Comparison of ENCODE assay signal across 10 cellular contexts in genomic region chr1:84721152-84721551, GRCh38. TPM values are rescaled to one million over a fixed set of nuclear protein-coding genes. Genes with fewer than 3 reads are reported as not detected.
DNase-seq lines count a peak whose midpoint lies in the region; ATAC-seq, FAIRE-seq and TF ChIP-seq lines count a peak whose summit lies in the region.
"Had no signal": no experiment of that assay in that cellular context is flagged by ENCODE, and none has a peak within 500 bp of the region (broad histone marks: within the 10 kb centered on the region; RNA-seq: fewer than 3 reads in every experiment).

No MANE protein-coding gene starts in this region.

- FAIRE-seq in K562 (lab: Jason Lieb, UNC): peak; percentile 82

- BruUV-seq in K562 (replicated peaks; lab: Mats Ljungman, UMichigan): no TSS peak

- intact Hi-C loops in K562 (cut with micrococcal nuclease) (loop anchor here (5.0 kb wide), 1 partner anchor 69 kb away; no protein-coding TSS in a partner anchor), mucosa of descending colon (cut with DNase I, micrococcal nuclease) (no loop called here), aorta (cut with DNase I) (loop anchor here in 1 of 2 donors (5.0 kb wide), 1 partner anchor 34 kb away; no protein-coding TSS in a partner anchor)

- H3K4me1 Mint-ChIP-seq in GM23338: peaks cover 16% of the 10 kb centered on the region

- peaks cover 5 to 36% of the 10 kb centered on the region in 2 experiments; a peak in 4 of 5 replicates for H3K4me1 ChIP-seq in K562 (replicated peaks in 1 of 2; ENCODE audit: control insufficient read depth in 2 of 2, insufficient read depth in 2 of 2, low read length in 2 of 2)
- H3K4me1 ChIP-seq in mucosa of descending colon (ENCODE audit: low read depth): no peaks in the 10 kb centered on the region
- no peaks in the 10 kb centered on the region for H3K4me1 ChIP-seq in Karpas-422 (ENCODE audit: low read length)
- H3K4me1 ChIP-seq in GM23338 (ENCODE audit: insufficient read depth): peaks cover 14% of the 10 kb centered on the region; the same call in 1 of the 2 replicates
- peaks cover 3% of the 10 kb centered on the region in 2 donors for H3K4me1 ChIP-seq in aorta (ENCODE audit: control insufficient read depth in 1 of 2, insufficient read depth in 2 of 2, low read length in 2 of 2)

- H3K4me3 ChIP-seq in K562 (no peak overlapping the region), mucosa of descending colon (no peak overlapping the region), Karpas-422 (ENCODE audit: low read length) (no peak overlapping the region), GM23338 (no peak overlapping the region), aorta (ENCODE audit: low read length in 2 of 2) (no peak overlapping the region)
- H3K4me3 ChIP-seq: stomach had no signal

- H3K27me3 ChIP-seq in K562 (ENCODE audit: control insufficient read depth in 2 of 2, insufficient read depth in 2 of 2, low read length in 2 of 2): no peaks in the 10 kb centered on the region
- H3K27me3 ChIP-seq in Karpas-422 (ENCODE audit: low read length): no peaks in the 10 kb centered on the region
- no peaks in the 10 kb centered on the region for H3K27me3 ChIP-seq in GM23338 (ENCODE audit: insufficient read depth)
- no peaks in the 10 kb centered on the region for H3K27me3 ChIP-seq in aorta (ENCODE audit: control insufficient read depth in 1 of 2, insufficient read depth in 2 of 2, low read length in 1 of 2)
- H3K27me3 ChIP-seq: stomach had no signal

- H3K79me2 ChIP-seq in K562 (ENCODE audit: control insufficient read depth, insufficient read depth, low read length): no peaks in the 10 kb centered on the region
- H3K79me2 ChIP-seq in Karpas-422 (ENCODE audit: low read length): no peaks in the 10 kb centered on the region
- H3K79me2 ChIP-seq in GM23338 (replicated peaks; ENCODE audit: insufficient read depth): no peaks in the 10 kb centered on the region

- 50% methylated on average over 2 of the region's 2 CpGs for WGBS in K562 (ENCODE audit: insufficient coverage, low coverage, missing lambda C conversion rate)
- 68 to 70% methylated on average over 2 of the region's 2 CpGs for WGBS in aorta, 2 donors

- no peaks in the 10 kb centered on the region for H3K9me3 ChIP-seq in K562 (replicated peaks; ENCODE audit: control insufficient read depth, insufficient read depth, low read depth, low read length)
- H3K9me3 ChIP-seq in mucosa of descending colon: no peaks in the 10 kb centered on the region
- H3K9me3 ChIP-seq in Karpas-422 (ENCODE audit: low read length): no peaks in the 10 kb centered on the region
- H3K9me3 ChIP-seq in aorta (ENCODE audit: control insufficient read depth, low read length): no peaks in the 10 kb centered on the region
- H3K9me3 ChIP-seq: stomach had no signal

- H3K9me3 Mint-ChIP-seq in GM23338: no peaks in the 10 kb centered on the region

- no peak overlapping the region; a peak in 1 of 4 replicates for H3K9ac ChIP-seq in K562 (ENCODE audit: insufficient read depth in 1 of 2, low read depth in 2 of 2, low read length in 2 of 2)
- H3K9ac ChIP-seq in Karpas-422 (ENCODE audit: low read length): no peak overlapping the region

- TF ChIP-seq EP300 in K562 (IDR thresholded peaks at IDR 0.05; ENCODE audit: low read length): 0 out of 2 replicates have a peak, but pooled peaks have one; percentile 7

- no peak for TF ChIP-seq CTCF in K562 (IDR thresholded peaks at IDR 0.05 in 2 of 3, conservative IDR thresholded peaks at IDR 0.05 in 1 of 3; ENCODE audit: insufficient read depth in 2 of 3, low read depth in 1 of 3, low read length in 3 of 3)
- no peak for TF ChIP-seq CTCF in mucosa of descending colon (IDR thresholded peaks at IDR 0.05)
- TF ChIP-seq CTCF in GM23338 (conservative IDR thresholded peaks at IDR 0.05; ENCODE audit: low read depth in 2 of 2): no peak

- H2AFZ ChIP-seq in K562 (ENCODE audit: low read depth, low read length) (peak overlapping the region; percentile 73), Karpas-422 (ENCODE audit: low read length) (no peak overlapping the region), GM23338 (no peak overlapping the region)

- in situ Hi-C loops in K562 (cut with MboI): no loop called here

- H3F3A ChIP-seq in GM23338 (replicated peaks; ENCODE audit: low read depth): no peaks in the 10 kb centered on the region

- H3K4me3 Mint-ChIP-seq in GM23338: no peak overlapping the region

- TF ChIP-seq POLR2A in K562 (conservative IDR thresholded peaks at IDR 0.05): no peak

- ATAC-seq in K562: peak; percentile 71
- ATAC-seq in mucosa of descending colon: peak; percentile 51
- ATAC-seq in GM23338: no peak
- ATAC-seq in aorta (ENCODE audit: low FRiP score): no peak

- H3K27ac ChIP-seq in K562 (ENCODE audit: extremely low read depth, low read depth, low read length): peak overlapping the region; percentile 45; the same call in 1 of the 3 replicates
- no peak overlapping the region for H3K27ac ChIP-seq in Karpas-422 (ENCODE audit: low read length)
- H3K27ac ChIP-seq in GM23338 (ENCODE audit: low read depth): no peak overlapping the region
- peak overlapping the region in 1 of 2 donors; percentile 12 for H3K27ac ChIP-seq in aorta (ENCODE audit: low read depth in 1 of 2, low read length in 2 of 2)

- DNase-seq in GM03348 (ENCODE audit: low spot score) (peak; percentile 57), HPDE6-E6E7 (ENCODE audit: extremely low spot score) (peak; percentile 13), K562 (ENCODE audit: extremely low read depth in 1 of 4, low spot score in 3 of 4) (peak; percentile 28 to 70 (median 52)), mucosa of descending colon (no peak), Karpas-422 (no peak), NCI-H1694 treated with DMSO at 0.1 percent for 48 hours (lab: John Stamatoyannopoulos, UW) (no peak), GM23338 (ENCODE audit: low spot score) (no peak), aorta (no peak)
- DNase-seq: NCI-H526, stomach had no signal

- no peaks in the 10 kb centered on the region for H3K9me1 ChIP-seq in K562 (ENCODE audit: control insufficient read depth, insufficient read depth, low read length)

- H3K36me3 ChIP-seq in K562 (ENCODE audit: control insufficient read depth, insufficient read depth, low read length) (no peaks in the 10 kb centered on the region), mucosa of descending colon (ENCODE audit: low read depth) (no peaks in the 10 kb centered on the region), Karpas-422 (ENCODE audit: insufficient read depth, low read length) (no peaks in the 10 kb centered on the region), GM23338 (ENCODE audit: insufficient read depth) (no peaks in the 10 kb centered on the region), aorta (ENCODE audit: control insufficient read depth in 1 of 2, insufficient read depth in 2 of 2, low read length in 1 of 2) (no peaks in the 10 kb centered on the region)
- H3K36me3 ChIP-seq: stomach had no signal

- H4K20me1 ChIP-seq in K562 (replicated peaks; ENCODE audit: control insufficient read depth, insufficient read depth, low read length) (no peaks in the 10 kb centered on the region), Karpas-422 (ENCODE audit: insufficient read depth, low read depth, low read length) (no peaks in the 10 kb centered on the region), GM23338 (replicated peaks; ENCODE audit: insufficient read depth) (no peaks in the 10 kb centered on the region)

- no peaks in the 10 kb centered on the region for H3K36me3 Mint-ChIP-seq in GM23338 (ENCODE audit: low read depth)

- H3K27ac Mint-ChIP-seq in GM23338: no peak overlapping the region

- no peaks in the 10 kb centered on the region for H3K9me2 ChIP-seq in Karpas-422 (replicated peaks; ENCODE audit: insufficient read depth, low read length)
- no peaks in the 10 kb centered on the region for H3K9me2 ChIP-seq in GM23338 (ENCODE audit: insufficient read depth)

- POLR2A ChIA-PET in K562 (lab: Yijun Ruan, JAX): interaction anchor here (1.0 kb wide), 1 partner anchor 33 kb away, joined by 3 read pairs; no protein-coding TSS in a partner anchor

- H3K27me3 Mint-ChIP-seq in GM23338 (ENCODE audit: insufficient read depth, low read depth, poor library complexity): peaks cover 5% of the 10 kb centered on the region

- CTCF ChIA-PET in K562 (lab: Yijun Ruan, JAX; ENCODE audit: low intra/inter-chr PET ratio): no interaction called here

- no peak for TF ChIP-seq RAD21 in K562 (CRISPR knock-in tag; conservative IDR thresholded peaks at IDR 0.05 in 1 of 2, IDR thresholded peaks at IDR 0.05 in 1 of 2)

- H3K4me2 ChIP-seq in K562 (ENCODE audit: insufficient read depth, low read length) (peak overlapping the region; percentile 36; the same call in 1 of the 2 replicates), Karpas-422 (ENCODE audit: low read depth, low read length, poor library complexity, severe bottlenecking) (no peak overlapping the region), GM23338 (no peak overlapping the region)

TF ChIP-seq in K562, 482 proteins besides CTCF, POLR2A, EP300 and RAD21 (continues in another document):
- peak; percentile 98 for TF ChIP-seq ZNF316 (IDR thresholded peaks at IDR 0.05)
- TF ChIP-seq PPARD (CRISPR knock-in tag; IDR thresholded peaks at IDR 0.05): no peak

TF ChIP-seq in GM23338, 12 proteins besides CTCF, POLR2A, EP300 and RAD21 (continues in another document):
- no peak for TF ChIP-seq STAT1 (IDR thresholded peaks at IDR 0.05; ENCODE audit: unreplicated experiment)

RNA-seq across cellular contexts. Expression of gene SSX2IP, which starts 30.9 kb away (rescaled TPM):
- 31.2 and 100 TPM in 2 replicates for total RNA-seq in K562 (2011; cell fraction: chromatin; rRNA removed; ENCODE audit: low replicate concordance)
- 12.0 and 17.5 TPM in 2 replicates for total RNA-seq in K562 (2011; cell fraction: nucleolus; rRNA removed)
- total RNA-seq in K562 (2011; cell fraction: nucleoplasm; rRNA removed): 39.2 and 64.7 TPM in 2 replicates
- 42.0 and 53.7 TPM in 2 replicates for total RNA-seq in K562 (2014; rRNA removed)
- total RNA-seq in K562 (2014; rRNA removed; fragmentation: Illumina TruSeq; extraction: Trizol): 96.7 and 113 TPM in 2 replicates
- 69.7 and 73.9 TPM in 2 replicates for total RNA-seq in K562 (2015; rRNA removed; fragmentation: Illumina TruSeq; extraction: Trizol)
- total RNA-seq in K562 (2021): 66.4 and 66.7 TPM in 2 replicates
- polyA plus RNA-seq in K562 (2011; rRNA removed): 40.6 and 61.7 TPM in 2 replicates
- 5.3 and 11.1 TPM in 2 replicates for polyA plus RNA-seq in K562 (2011; cell fraction: cytosol; rRNA removed)
- 19.1 and 29.0 TPM in 2 replicates for polyA plus RNA-seq in K562 (2011; cell fraction: nucleus; rRNA removed)
- 29.6 and 39.3 TPM in 2 replicates for polyA plus RNA-seq in K562 (2012)
- 54.3 and 62.1 TPM in 2 replicates for polyA plus RNA-seq in K562 (2014; fragmentation: Illumina TruSeq; extraction: Trizol)
- polyA plus RNA-seq in K562 (2014; fragmentation: Nextera tagmentation; extraction: Ambion mirVana): 10 to 100 TPM; 20.6 to 25.8 TPM
- 45.4 and 50.5 TPM in 2 replicates for polyA plus RNA-seq in K562 (2014; rRNA removed)
- polyA minus RNA-seq in K562 (2011; rRNA and poly(A)+ RNA removed): 65.0 and 84.1 TPM in 2 replicates
- 24.6 and 25.9 TPM in 2 replicates for polyA minus RNA-seq in K562 (2011; cell fraction: cytosol; rRNA and poly(A)+ RNA removed)
- 28.0 and 57.1 TPM in 2 replicates for polyA minus RNA-seq in K562 (2011; cell fraction: nucleus; rRNA and poly(A)+ RNA removed)
- 10 to 100 TPM in 2 of 3 donors, 1 to 10 TPM in 1; 6.2 to 36.7 (median 14.4) TPM for total RNA-seq in mucosa of descending colon
- total RNA-seq in Karpas-422 (2014; rRNA removed; shearing (Covaris generic); ENCODE audit: low replicate concordance): 21.4 and 29.0 TPM in 2 replicates
- 27.5 and 28.4 TPM in 2 replicates for total RNA-seq in GM23338 (2014; rRNA removed; shearing (Covaris generic))
- 20.1 and 23.2 TPM in 2 replicates for polyA plus RNA-seq in GM23338 (2016; fragmentation: Nextera tagmentation; extraction: Ambion mirVana)
- total RNA-seq in aorta: 10 to 100 TPM in 1 of 2 donors, 1 to 10 TPM in 1; 8.2 to 11.9 TPM
- polyA plus RNA-seq in aorta: 1 to 10 TPM; 2.7 to 8.8 TPM

Comparison
In these comparisons a context has a peak if more than half of its experiments do, and no peak if none do; other contexts are left out.
1. DNase-seq: peak in GM03348 (single experiment), HPDE6-E6E7 (single experiment) and K562 (4 of 4); none in mucosa of descending colon (0 of 3), Karpas-422 (single experiment), NCI-H1694 treated with DMSO at 0.1 percent for 48 hours (single experiment), GM23338 (single experiment) and aorta (0 of 2).
2. ATAC-seq: peak in K562 (single experiment) and mucosa of descending colon (single experiment); none in GM23338 (single experiment) and aorta (single experiment).